13 cellular contexts compared by ENCODE assay signal in the genomic region with DNA sequence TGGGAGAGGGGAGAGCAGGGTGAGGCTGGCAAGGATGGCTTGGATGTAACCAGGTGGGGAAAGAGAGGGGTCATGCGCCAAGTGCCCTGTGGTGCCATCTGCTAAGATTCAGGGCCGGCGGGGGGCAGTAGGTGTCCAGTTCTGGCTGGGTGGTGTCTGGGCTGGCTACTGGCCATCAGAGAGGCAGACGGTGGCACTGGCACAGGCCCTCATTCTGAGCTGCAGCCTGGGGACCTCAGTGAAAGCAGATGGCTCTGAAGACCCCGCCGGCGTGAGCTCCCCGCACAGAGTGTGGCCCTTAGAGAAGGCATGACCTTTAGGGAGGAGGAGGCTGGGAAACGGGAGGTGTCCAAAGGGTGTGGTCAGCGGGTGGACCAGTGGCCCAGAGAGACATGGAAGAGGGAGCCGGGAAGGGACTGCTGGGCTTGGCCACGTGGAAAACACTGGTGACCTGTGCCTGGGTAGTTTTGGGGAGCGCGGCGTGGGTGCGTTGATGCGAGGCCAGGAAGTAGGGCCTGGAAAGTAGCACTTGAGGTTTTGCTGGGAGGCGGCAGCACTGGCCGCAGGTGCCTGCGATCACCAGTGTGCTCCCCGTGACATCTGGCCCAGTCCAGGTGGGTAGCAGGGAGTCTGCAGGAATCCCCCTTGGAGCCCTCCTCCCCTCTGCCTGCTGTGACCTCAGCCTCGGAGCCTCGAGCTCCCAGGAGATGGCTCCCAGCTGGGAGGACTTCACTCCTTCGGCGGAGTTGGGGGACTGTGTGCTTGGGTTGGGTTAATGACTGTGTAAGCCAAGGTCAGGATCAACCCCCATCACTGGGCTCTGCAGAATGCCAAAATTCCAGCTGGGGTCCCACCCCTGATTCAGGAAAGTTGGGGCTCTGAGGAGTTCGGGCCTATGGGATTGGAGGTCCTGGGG. TPM values are rescaled to one million over a fixed set of nuclear protein-coding genes. Genes with fewer than 3 reads are reported as not detected.
DNase-seq lines count a peak whose midpoint lies in the region; ATAC-seq and TF ChIP-seq lines count a peak whose summit lies in the region.
"Had no signal": no experiment of that assay in that cellular context is flagged by ENCODE, and none has a peak within 500 bp of the region (broad histone marks: within the 10 kb centered on the region; RNA-seq: fewer than 3 reads in every experiment).

No MANE protein-coding gene starts in this region.

- no peak overlapping the region for H3K9ac ChIP-seq in SK-N-SH
- H3K9ac ChIP-seq: KMS-11 had no signal

- no peaks in the 10 kb centered on the region for H3K36me3 Mint-ChIP-seq in naive B cell

- TF ChIP-seq CTCF in SK-N-SH (IDR thresholded peaks at IDR 0.05) (no peak), brain microvascular endothelial cell (IDR thresholded peaks at IDR 0.05; ENCODE audit: low read depth, low read length, missing control alignments) (no peak)

- WGBS in SK-N-SH (ENCODE audit: low lambda C conversion rate) = 85% methylated on average over 18 of the region's 26 CpGs
- 85 to 86% methylated on average over 26 of the region's 26 CpGs for WGBS in esophagus, 2 donors
- WGBS in urinary bladder = 86% methylated on average over 26 of the region's 26 CpGs

- H3K9me3 Mint-ChIP-seq in naive B cell = no peaks in the 10 kb centered on the region
- H3K9me3 Mint-ChIP-seq: activated T-helper 1 cell treated with anti-CD3 and anti-CD28 coated beads, Interleukin-12 subunit alpha, Interleukin-12 subunit beta, Interleukin-2, Interleukin-4 antibody, amounts not matched to agents 30 ng/mL and 10 ng/mL and 1 ng/mL, durations not matched to agents 14 hours and 24 hours and 36 hours; stimulated activated effector memory CD8-positive, alpha-beta T cell treated with anti-CD3 and anti-CD28 coated beads, Interleukin-12 subunit alpha, Interleukin-12 subunit beta, amount 100 ng/mL, for 72 hours had no signal

- no peaks in the 10 kb centered on the region for H3K79me2 ChIP-seq in SK-N-SH (ENCODE audit: insufficient read depth)

- H3K4me1 Mint-ChIP-seq in naive B cell = peaks cover 22 to 29% (median 27%) of the 10 kb centered on the region in 3 donors

- TF ChIP-seq RAD21 in SK-N-SH (IDR thresholded peaks at IDR 0.05; ENCODE audit: low read length) = peak; percentile 59

- H3K27ac ChIP-seq in SK-N-SH (ENCODE audit: low read depth in 2 of 2, low read length in 1 of 2) (no peak overlapping the region), esophagus (ENCODE audit: low read depth in 2 of 2, low read length in 1 of 2) (peak overlapping the region; percentile 91 to 93), urinary bladder (ENCODE audit: low read depth) (peak overlapping the region; percentile 55), brain microvascular endothelial cell (no peak overlapping the region)
- H3K27ac ChIP-seq: KMS-11 had no signal

- H3F3A ChIP-seq in SK-N-SH (replicated peaks; ENCODE audit: insufficient read depth) = no peaks in the 10 kb centered on the region

- H4K20me1 ChIP-seq in SK-N-SH (ENCODE audit: insufficient read depth) = no peaks in the 10 kb centered on the region

- H3K4me2 ChIP-seq in SK-N-SH = no peak overlapping the region
- H3K4me2 ChIP-seq: KMS-11 had no signal

- H3K9me3 ChIP-seq in SK-N-SH (no peaks in the 10 kb centered on the region), esophagus (ENCODE audit: control insufficient read depth in 2 of 2, insufficient read depth in 1 of 2, low read depth in 1 of 2, low read length in 1 of 2) (no peaks in the 10 kb centered on the region)

- CTCF ChIA-PET in SK-N-SH (lab: Yijun Ruan, JAX) = interaction anchor here (0.7 to 5.8 kb wide), 9 partner anchors 9 to 221 kb away, joined by 3 to 58 read pairs (median 3); partner anchors contain the start of gene SH3TC1

- ATAC-seq in SK-N-SH treated with all-trans-retinoic acid at 6 μM for 48 hours (no peak; the same call in 2 of the 3 replicates), naive B cell (ENCODE audit: low read depth in 2 of 2) (no peak)

- peak overlapping the region in 5 of 6 donors; percentile 26 to 83 (median 72) for H3K27ac Mint-ChIP-seq in naive B cell
- H3K27ac Mint-ChIP-seq: activated T-helper 1 cell treated with anti-CD3 and anti-CD28 coated beads, Interleukin-12 subunit alpha, Interleukin-12 subunit beta, Interleukin-2, Interleukin-4 antibody, amounts not matched to agents 30 ng/mL and 10 ng/mL and 1 ng/mL, durations not matched to agents 14 hours and 24 hours and 36 hours; stimulated activated effector memory CD8-positive, alpha-beta T cell treated with anti-CD3 and anti-CD28 coated beads, Interleukin-12 subunit alpha, Interleukin-12 subunit beta, amount 100 ng/mL, for 72 hours had no signal

- DNase-seq in SK-N-SH = peak; percentile 74
- no peak for DNase-seq in naive B cell
- no peak for DNase-seq in stimulated activated CD4-positive, alpha-beta T cell treated with anti-CD3 and anti-CD28 coated beads, Interleukin-15, amount 100 ng/mL, for 24 hours
- DNase-seq in ACHN = no peak
- DNase-seq in brain microvascular endothelial cell = no peak
- DNase-seq: HCEC 1CT; stimulated activated CD4-positive, alpha-beta T cell treated with anti-CD3 and anti-CD28 coated beads, Interleukin-4, amount 100 ng/mL, for 24 hours had no signal

- H3K27me3 ChIP-seq in SK-N-SH (ENCODE audit: insufficient read depth) (no peaks in the 10 kb centered on the region; the same call in 1 of the 2 replicates), esophagus (ENCODE audit: control insufficient read depth in 1 of 2, insufficient read depth in 2 of 2, low read length in 2 of 2) (no peaks in the 10 kb centered on the region), brain microvascular endothelial cell (replicated peaks) (no peaks in the 10 kb centered on the region)

- no peaks in the 10 kb centered on the region for H3K36me3 ChIP-seq in SK-N-SH (replicated peaks in 1 of 2; ENCODE audit: control insufficient read depth in 1 of 2, insufficient read depth in 2 of 2, low read length in 1 of 2)
- no peaks in the 10 kb centered on the region for H3K36me3 ChIP-seq in esophagus (ENCODE audit: control insufficient read depth in 2 of 2, insufficient read depth in 2 of 2, low read length in 1 of 2)
- no peaks in the 10 kb centered on the region for H3K36me3 ChIP-seq in urinary bladder (ENCODE audit: insufficient read depth)
- H3K36me3 ChIP-seq in brain microvascular endothelial cell (replicated peaks) = no peaks in the 10 kb centered on the region

- POLR2A ChIA-PET in SK-N-SH (lab: Yijun Ruan, JAX) = interaction anchor here (0.6 kb wide), 1 partner anchor 18 kb away, joined by 3 read pairs; no protein-coding TSS in a partner anchor

- peak overlapping the region in 1 of 8 donors; percentile 41 for H3K4me3 Mint-ChIP-seq in naive B cell
- H3K4me3 Mint-ChIP-seq: activated T-helper 1 cell treated with anti-CD3 and anti-CD28 coated beads, Interleukin-12 subunit alpha, Interleukin-12 subunit beta, Interleukin-2, Interleukin-4 antibody, amounts not matched to agents 30 ng/mL and 10 ng/mL and 1 ng/mL, durations not matched to agents 14 hours and 24 hours and 36 hours; stimulated activated effector memory CD8-positive, alpha-beta T cell treated with anti-CD3 and anti-CD28 coated beads, Interleukin-12 subunit alpha, Interleukin-12 subunit beta, amount 100 ng/mL, for 72 hours had no signal

- H3K4me3 ChIP-seq in SK-N-SH (ENCODE audit: low read depth in 2 of 2, low read length in 1 of 2) = no peak overlapping the region
- H3K4me3 ChIP-seq in esophagus (ENCODE audit: low read depth in 1 of 2, low read length in 2 of 2) = no peak overlapping the region
- H3K4me3 ChIP-seq in urinary bladder (ENCODE audit: low read depth, low read length) = no peak overlapping the region
- no peak overlapping the region for H3K4me3 ChIP-seq in brain microvascular endothelial cell (ENCODE audit: low read depth, low read length)

- no peak overlapping the region for H2AFZ ChIP-seq in SK-N-SH (ENCODE audit: low read depth)

- H3K27me3 Mint-ChIP-seq in naive B cell = peaks cover 0 to 23% (median 11%) of the 10 kb centered on the region in 3 donors

- TF ChIP-seq EP300 in SK-N-SH (IDR thresholded peaks at IDR 0.05; ENCODE audit: borderline replicate concordance in 1 of 2, low read depth in 1 of 2, low read length in 1 of 2) = no peak

- H3K9me2 ChIP-seq in SK-N-SH = no peaks in the 10 kb centered on the region

- in situ Hi-C loops in ACHN (cut with HindIII; ENCODE audit: low pct_ligation_motif_present, low pct_unique_long_range_greater_than_20kb, low sequenced_read_pairs) = no loop called here
- in situ Hi-C loops in brain microvascular endothelial cell (cut with HindIII; ENCODE audit: low pct_ligation_motif_present, low sequenced_read_pairs) = no loop called here

- peaks cover 0 to 32% of the 10 kb centered on the region in 2 experiments; a peak in 1 of 4 replicates for H3K4me1 ChIP-seq in SK-N-SH (ENCODE audit: control insufficient read depth in 1 of 2, insufficient read depth in 2 of 2, low read depth in 1 of 2, low read length in 1 of 2)
- H3K4me1 ChIP-seq in esophagus (ENCODE audit: control insufficient read depth in 2 of 2, insufficient read depth in 2 of 2, low read length in 1 of 2) = peaks cover 12 to 33% of the 10 kb centered on the region in 2 donors
- H3K4me1 ChIP-seq in urinary bladder (ENCODE audit: insufficient read depth) = no peaks in the 10 kb centered on the region

TF ChIP-seq in SK-N-SH, 30 proteins besides CTCF, POLR2A, EP300 and RAD21:
- TF ChIP-seq JUND (IDR thresholded peaks at IDR 0.05) (no peak), ELF1 (IDR thresholded peaks at IDR 0.05) (no peak), SMC3 (IDR thresholded peaks at IDR 0.05; ENCODE audit: low read depth, low read length) (peak; percentile 31; the same call in 1 of the 2 replicates), TCF12 (IDR thresholded peaks at IDR 0.05) (no peak), MXI1 (IDR thresholded peaks at IDR 0.05; ENCODE audit: low read depth, low read length) (no peak)

TF ChIP-seq in SK-N-SH treated with all-trans-retinoic acid at 6 μM for 48 hours, 23 proteins besides CTCF, POLR2A, EP300 and RAD21:
- no peak for TF ChIP-seq GLIS3 (CRISPR knock-in tag; IDR thresholded peaks at IDR 0.05)
- no peak for TF ChIP-seq ZNF8 (CRISPR knock-in tag; IDR thresholded peaks at IDR 0.05)
- no peak for TF ChIP-seq SNAI2 (CRISPR knock-in tag; IDR thresholded peaks at IDR 0.05)
- no peak for TF ChIP-seq ZFP30 (CRISPR knock-in tag; IDR thresholded peaks at IDR 0.05)
- TF ChIP-seq PPARA (CRISPR knock-in tag; IDR thresholded peaks at IDR 0.05; ENCODE audit: borderline replicate concordance) = no peak

RNA-seq across cellular contexts. Expression of gene SH3TC1, which starts 9.3 kb away (rescaled TPM):
- polyA plus RNA-seq in SK-N-SH (2012; rRNA removed) = 2.7 and 2.9 TPM in 2 replicates
- 0.54 and 1.2 TPM in 2 replicates for polyA plus RNA-seq in SK-N-SH (2012; cell fraction: cytosol; rRNA removed)
- 8.4 and 11.3 TPM in 2 replicates for polyA plus RNA-seq in SK-N-SH (2012; cell fraction: nucleus; rRNA removed)
- polyA plus RNA-seq in esophagus = 10 to 100 TPM; 18.0 to 19.2 TPM
- polyA plus RNA-seq in naive B cell (ENCODE audit: low read depth in 6 of 6) = 10 to 100 TPM; 24.1 to 64.3 (median 37.5) TPM
- 20.5 TPM for total RNA-seq in urinary bladder
- polyA plus RNA-seq in urinary bladder = 17.2 TPM

RNA-seq across cellular contexts. Expression of gene ABLIM2, which starts 31.2 kb away (rescaled TPM):
- polyA plus RNA-seq in SK-N-SH (2012; rRNA removed) (0.53 and 0.80 TPM in 2 replicates), esophagus (10 to 100 TPM; 12.4 to 14.4 TPM), naive B cell (ENCODE audit: low read depth in 6 of 6) (1 to 10 TPM in 3 of 6 donors, under 1 TPM in 3; 0.52 to 3.4 (median 1.1) TPM), urinary bladder (5.9 TPM)
- 0.50 and 0.66 TPM in 2 replicates for polyA plus RNA-seq in SK-N-SH (2012; cell fraction: cytosol; rRNA removed)
- 1.1 and 4.2 TPM in 2 replicates for polyA plus RNA-seq in SK-N-SH (2012; cell fraction: nucleus; rRNA removed)
- total RNA-seq in urinary bladder = 1.1 TPM

Comparison
In these comparisons a context has a peak if more than half of its experiments do, and no peak if none do; other contexts are left out.
1. H3K27ac ChIP-seq: peak in esophagus (2 of 2) and urinary bladder (single experiment); none in SK-N-SH (0 of 2) and brain microvascular endothelial cell (single experiment).